ENCODE assay signal across 17 cellular contexts in the genomic region with DNA sequence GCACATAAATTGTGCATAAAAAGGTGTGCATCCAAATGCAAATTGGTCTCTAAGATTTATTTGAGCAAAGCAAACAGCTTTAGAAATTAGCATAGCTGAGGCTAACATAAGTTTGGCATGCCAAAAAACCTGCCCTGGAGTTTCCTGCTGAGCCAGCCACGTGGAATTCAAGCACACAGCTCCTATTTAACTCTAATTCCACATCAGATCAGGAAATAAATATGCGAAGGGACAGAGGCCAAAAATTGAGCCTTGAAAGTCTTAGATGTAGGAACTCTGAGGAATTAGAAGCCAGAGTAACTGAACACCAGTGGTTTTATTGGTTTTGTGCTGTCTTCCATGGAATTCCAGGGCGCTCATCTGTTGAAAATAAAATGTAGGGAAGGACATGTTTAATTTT. TPM values are rescaled to one million over a fixed set of nuclear protein-coding genes. Genes with fewer than 3 reads are reported as not detected.
DNase-seq lines count a peak whose midpoint lies in the region; ATAC-seq, FAIRE-seq and TF ChIP-seq lines count a peak whose summit lies in the region.
"Had no signal": no experiment of that assay in that cellular context is flagged by ENCODE, and none has a peak within 500 bp of the region (broad histone marks: within the 10 kb centered on the region; RNA-seq: fewer than 3 reads in every experiment).

No MANE protein-coding gene starts in this region.

- no peak overlapping the region for H3K27ac ChIP-seq in mesendoderm (ENCODE audit: low read depth, low read length)

- no peak overlapping the region for H4K5ac ChIP-seq in mesendoderm (ENCODE audit: low read length)

- no peak overlapping the region for H3K18ac ChIP-seq in mesendoderm (ENCODE audit: low read length)

- no CpG with 5 or more reads among the region's 3 CpGs for WGBS in mesendoderm (ENCODE audit: extremely low coverage, insufficient coverage, low lambda C conversion rate)

- H3K9me3 Mint-ChIP-seq in chondrocyte (ENCODE audit: low read depth): no peaks in the 10 kb centered on the region
- no peaks in the 10 kb centered on the region for H3K9me3 Mint-ChIP-seq in stimulated activated effector memory CD8-positive, alpha-beta T cell treated with anti-CD3 and anti-CD28 coated beads, Interleukin-12 subunit alpha, Interleukin-12 subunit beta, amount 100 ng/mL, for 72 hours
- H3K9me3 Mint-ChIP-seq: activated B cell treated with CpG ODN at 0.5 μM for 24 hours; CD4-positive, alpha-beta T cell; natural killer cell; stimulated activated naive CD8-positive, alpha-beta T cell treated with anti-CD3 and anti-CD28 coated beads, Interleukin-15, Interleukin-2, amounts not matched to agents 100 ng/mL and 50 ng/mL, for 24 hours had no signal

- no peaks in the 10 kb centered on the region for H3K27me3 ChIP-seq in mesendoderm (ENCODE audit: insufficient read depth, low read length, poor library complexity)

- H3K9ac ChIP-seq in mesendoderm (ENCODE audit: low read length): no peak overlapping the region

- CTCF ChIA-PET in AG04449 (lab: Yijun Ruan, JAX): interaction anchor here (1.2 kb wide), 1 partner anchor 50 kb away, joined by 3 read pairs; a partner anchor contains a TSS

- H3K23ac ChIP-seq in mesendoderm (ENCODE audit: low read length): no peak overlapping the region

- no peak overlapping the region for H4K8ac ChIP-seq in mesendoderm (ENCODE audit: low read depth, low read length)

- H3K4me3 ChIP-seq in AG04449 (ENCODE audit: low read depth, low read length): no peak overlapping the region
- H3K4me3 ChIP-seq in mesendoderm (ENCODE audit: low read length): no peak overlapping the region

- POLR2A ChIA-PET in AG04449 (lab: Yijun Ruan, JAX): no interaction called here

- H3K4me3 Mint-ChIP-seq in chondrocyte (ENCODE audit: unreplicated experiment): no peak overlapping the region
- no peak overlapping the region for H3K4me3 Mint-ChIP-seq in T-helper 17 cell
- no peak overlapping the region for H3K4me3 Mint-ChIP-seq in stimulated activated effector memory CD8-positive, alpha-beta T cell treated with anti-CD3 and anti-CD28 coated beads, Interleukin-12 subunit alpha, Interleukin-12 subunit beta, amount 100 ng/mL, for 72 hours
- H3K4me3 Mint-ChIP-seq: activated B cell treated with CpG ODN at 0.5 μM for 24 hours; CD4-positive, alpha-beta T cell; natural killer cell; stimulated activated naive CD8-positive, alpha-beta T cell treated with anti-CD3 and anti-CD28 coated beads, Interleukin-15, Interleukin-2, amounts not matched to agents 100 ng/mL and 50 ng/mL, for 24 hours had no signal

- H3K4me2 ChIP-seq in mesendoderm (ENCODE audit: low read length): no peak overlapping the region

- ATAC-seq in T-helper 17 cell: no peak
- no peak for ATAC-seq in stimulated activated effector memory CD8-positive, alpha-beta T cell treated with anti-CD3 and anti-CD28 coated beads, Interleukin-12 subunit alpha, Interleukin-12 subunit beta, amount 100 ng/mL, for 72 hours
- ATAC-seq: HCT116, natural killer cell, Right ventricle myocardium inferior had no signal

- no peaks in the 10 kb centered on the region for H3K36me3 ChIP-seq in mesendoderm (ENCODE audit: control insufficient read depth, insufficient read depth, low read length)

- peaks cover 4% of the 10 kb centered on the region for H3K4me1 ChIP-seq in mesendoderm (ENCODE audit: control insufficient read depth, low read depth, low read length)

- H3K4ac ChIP-seq in mesendoderm (ENCODE audit: low read depth, low read length): no peak overlapping the region

- peak overlapping the region; percentile 41 for H3K27ac Mint-ChIP-seq in chondrocyte (ENCODE audit: unreplicated experiment)
- no peak overlapping the region for H3K27ac Mint-ChIP-seq in T-helper 17 cell
- no peak overlapping the region for H3K27ac Mint-ChIP-seq in stimulated activated effector memory CD8-positive, alpha-beta T cell treated with anti-CD3 and anti-CD28 coated beads, Interleukin-12 subunit alpha, Interleukin-12 subunit beta, amount 100 ng/mL, for 72 hours
- H3K27ac Mint-ChIP-seq: activated B cell treated with CpG ODN at 0.5 μM for 24 hours; CD4-positive, alpha-beta T cell; natural killer cell; stimulated activated naive CD8-positive, alpha-beta T cell treated with anti-CD3 and anti-CD28 coated beads, Interleukin-15, Interleukin-2, amounts not matched to agents 100 ng/mL and 50 ng/mL, for 24 hours had no signal

- no peak overlapping the region for H2AK5ac ChIP-seq in mesendoderm (ENCODE audit: low read length)

- H2BK15ac ChIP-seq in mesendoderm (replicated peaks; ENCODE audit: low read depth): no peak overlapping the region

- no peak for TF ChIP-seq POLR2A in GM12892 (IDR thresholded peaks at IDR 0.05; ENCODE audit: low read depth, low read length)

- no peak overlapping the region for H2BK5ac ChIP-seq in mesendoderm (ENCODE audit: low read length)

- no peak overlapping the region for H3K56ac ChIP-seq in mesendoderm (ENCODE audit: low read length)

- peak; percentile 4 for DNase-seq in AG04449 (ENCODE audit: low read depth, low spot score)
- peak; percentile 10 for DNase-seq in NCI-H2196 treated with DMSO at 0.1 percent for 48 hours (lab: John Stamatoyannopoulos, UW; ENCODE audit: unreplicated experiment)
- DNase-seq in chondrocyte (ENCODE audit: low spot score): no peak
- peak; percentile 14 for DNase-seq in mesendoderm
- DNase-seq in T-helper 17 cell: no peak
- no peak for DNase-seq in GM12892 (ENCODE audit: insufficient read length)
- no peak for DNase-seq in stimulated activated effector memory CD8-positive, alpha-beta T cell treated with anti-CD3 and anti-CD28 coated beads, Interleukin-12 subunit alpha, Interleukin-12 subunit beta, amount 100 ng/mL, for 72 hours (ENCODE audit: low spot score in 2 of 2)
- DNase-seq in COR-L47 (lab: John Stamatoyannopoulos, UW): no peak
- DNase-seq: activated B cell treated with CpG ODN at 0.5 μM for 24 hours; CD4-positive, alpha-beta T cell; natural killer cell; NCI-H345 had no signal

- no peaks in the 10 kb centered on the region for H3K9me3 ChIP-seq in T-helper 17 cell (ENCODE audit: control insufficient read depth, low read length, poor library complexity, severe bottlenecking)

- no peaks in the 10 kb centered on the region for H3K79me2 ChIP-seq in mesendoderm (ENCODE audit: control insufficient read depth, insufficient read depth, low read length)

- H3K36me3 Mint-ChIP-seq in chondrocyte (ENCODE audit: low read depth) (peaks cover 3% of the 10 kb centered on the region), T-helper 17 cell (ENCODE audit: low read depth) (no peaks in the 10 kb centered on the region)
- no peaks in the 10 kb centered on the region for H3K36me3 Mint-ChIP-seq in stimulated activated effector memory CD8-positive, alpha-beta T cell treated with anti-CD3 and anti-CD28 coated beads, Interleukin-12 subunit alpha, Interleukin-12 subunit beta, amount 100 ng/mL, for 72 hours
- H3K36me3 Mint-ChIP-seq: natural killer cell had no signal

- H2BK120ac ChIP-seq in mesendoderm (ENCODE audit: low read depth, low read length): no peak overlapping the region

- no peaks in the 10 kb centered on the region for H3K27me3 Mint-ChIP-seq in chondrocyte (ENCODE audit: low read depth)
- H3K27me3 Mint-ChIP-seq in T-helper 17 cell: peaks cover 35% of the 10 kb centered on the region
- H3K27me3 Mint-ChIP-seq: activated B cell treated with CpG ODN at 0.5 μM for 24 hours; stimulated activated naive CD8-positive, alpha-beta T cell treated with anti-CD3 and anti-CD28 coated beads, Interleukin-15, Interleukin-2, amounts not matched to agents 100 ng/mL and 50 ng/mL, for 24 hours had no signal

- peaks cover 20% of the 10 kb centered on the region for H3K4me1 Mint-ChIP-seq in chondrocyte (ENCODE audit: low read depth)
- H3K4me1 Mint-ChIP-seq in T-helper 17 cell: no peaks in the 10 kb centered on the region
- no peaks in the 10 kb centered on the region for H3K4me1 Mint-ChIP-seq in stimulated activated effector memory CD8-positive, alpha-beta T cell treated with anti-CD3 and anti-CD28 coated beads, Interleukin-12 subunit alpha, Interleukin-12 subunit beta, amount 100 ng/mL, for 72 hours
- H3K4me1 Mint-ChIP-seq: activated B cell treated with CpG ODN at 0.5 μM for 24 hours, natural killer cell had no signal

- no peaks in the 10 kb centered on the region for H3K79me1 ChIP-seq in mesendoderm (ENCODE audit: low read length)

- no peak for FAIRE-seq in GM12892 (lab: Jason Lieb, UNC)
- FAIRE-seq: frontal cortex, GM19239 had no signal

- no peak for TF ChIP-seq CTCF in AG04449 (IDR thresholded peaks at IDR 0.05; ENCODE audit: insufficient read depth, low read length, missing control alignments)
- TF ChIP-seq CTCF in chondrocyte (IDR thresholded peaks at IDR 0.05): no peak

RNA-seq across cellular contexts. Expression of a gene that starts 19.6 kb away (rescaled TPM):
- 6.6 to 9.8 TPM (median 6.7 TPM) in 3 replicates for total RNA-seq in chondrocyte
- 1.5 TPM for polyA plus RNA-seq in mesendoderm (2013, experiment 1 of 2)
- 1.6 TPM for polyA plus RNA-seq in mesendoderm (2013, experiment 2 of 2)
- under 1 TPM in 1 of 2 donors, not detected in 1; 0.16 TPM for total RNA-seq in T-helper 17 cell
- polyA plus RNA-seq in GM12892 (2012; ENCODE audit: missing spikeins): 0.19 TPM

RNA-seq across cellular contexts. Expression of a gene that starts 50.1 kb away (rescaled TPM):
- total RNA-seq in chondrocyte (10.1 to 13.1 TPM (median 10.4 TPM) in 3 replicates), T-helper 17 cell (10 to 100 TPM; 11.4 to 12.3 TPM)
- polyA plus RNA-seq in mesendoderm (2013, experiment 1 of 2): 7.5 TPM
- polyA plus RNA-seq in mesendoderm (2013, experiment 2 of 2): 7.7 TPM
- polyA plus RNA-seq in GM12892 (2012; ENCODE audit: missing spikeins): 7.9 TPM

Comparison
In these comparisons a context has a peak if more than half of its experiments do, and no peak if none do; other contexts are left out.
1. DNase-seq: peak in AG04449 (single experiment), NCI-H2196 treated with DMSO at 0.1 percent for 48 hours (single experiment) and mesendoderm (single experiment); none in chondrocyte (single experiment), T-helper 17 cell (0 of 3), GM12892 (single experiment), stimulated activated effector memory CD8-positive, alpha-beta T cell treated with anti-CD3 and anti-CD28 coated beads, Interleukin-12 subunit alpha, Interleukin-12 subunit beta, amount 100 ng/mL, for 72 hours (0 of 2) and COR-L47 (single experiment).